10 cellular contexts compared by ENCODE assay signal in the genomic region with DNA sequence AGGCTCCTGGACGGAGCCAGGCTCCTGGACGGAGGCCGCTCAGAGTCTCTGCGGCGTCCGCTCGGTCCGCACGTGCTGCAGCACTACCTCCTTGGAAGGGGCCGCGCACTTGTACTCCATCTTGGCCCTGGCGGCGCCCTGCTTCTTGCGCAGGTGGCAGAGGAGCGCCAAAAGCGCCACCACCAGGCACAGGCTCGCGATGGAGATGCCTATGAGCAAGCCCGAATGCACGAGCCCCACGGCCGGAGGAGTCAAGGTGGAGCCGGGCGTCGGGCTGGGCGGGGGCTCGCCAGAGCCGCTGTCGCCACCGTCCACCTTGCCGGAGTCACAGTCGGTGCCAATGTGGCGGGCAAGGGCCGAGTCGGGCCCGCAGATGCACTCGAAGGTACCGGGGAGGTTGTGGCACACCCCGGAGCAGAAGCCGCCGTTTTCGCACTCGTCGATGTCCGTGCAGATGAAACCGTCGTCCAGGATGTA. TPM values are rescaled to one million over a fixed set of nuclear protein-coding genes. Genes with fewer than 3 reads are reported as not detected.
DNase-seq lines count a peak whose midpoint lies in the region; ATAC-seq and TF ChIP-seq lines count a peak whose summit lies in the region.
"Had no signal": no experiment of that assay in that cellular context is flagged by ENCODE, and none has a peak within 500 bp of the region (broad histone marks: within the 10 kb centered on the region; RNA-seq: fewer than 3 reads in every experiment).

No MANE protein-coding gene starts in this region.

- H3K36me3 ChIP-seq in ES-I3 (ENCODE audit: insufficient read depth, low read length), result no peaks in the 10 kb centered on the region
- H3K36me3 ChIP-seq in heart left ventricle, result peaks cover 0 to 5% (median 0%) of the 10 kb centered on the region in 9 donors
- H3K36me3 ChIP-seq in psoas muscle (ENCODE audit: insufficient read depth in 1 of 2, low read depth in 1 of 2), result no peaks in the 10 kb centered on the region

- H3K9ac ChIP-seq in ES-I3 (ENCODE audit: low read depth, low read length), result peak overlapping the region; percentile 9; the same call in 1 of the 2 replicates

- TF ChIP-seq CTCF in RWPE1 (conservative IDR thresholded peaks at IDR 0.05; ENCODE audit: low read depth), result peak; percentile 28
- TF ChIP-seq CTCF in heart left ventricle (IDR thresholded peaks at IDR 0.05), result peak in 2 of 12 donors; percentile 16 to 26
- TF ChIP-seq CTCF in psoas muscle (IDR thresholded peaks at IDR 0.05), result no peak

- H3K4me3 ChIP-seq in heart left ventricle (peak overlapping the region; percentile 50 to 88 (median 69)), psoas muscle (peak overlapping the region; percentile 75)

- WGBS in heart left ventricle, 4 donors, result 16 to 33% (median 19%) methylated on average over 8 to 47 of the region's 47 CpGs
- 14 to 30% (median 16%) methylated on average over 42 to 47 of the region's 47 CpGs for WGBS in psoas muscle, 3 donors

- peaks cover 52% of the 10 kb centered on the region for H3K27me3 Mint-ChIP-seq in activated T-cell treated with anti-CD3 and anti-CD28 coated beads, Interleukin-2, amount 50 U/mL, for 4 hours (ENCODE audit: low read depth)

- CTCF ChIA-PET in RWPE1 (lab: Yijun Ruan, JAX), result interaction anchor here (0.6 to 3.9 kb wide), 6 partner anchors 15 to 357 kb away, joined by 3 to 17 read pairs (median 4); no protein-coding TSS in a partner anchor

- H3K4me1 Mint-ChIP-seq in activated T-cell treated with anti-CD3 and anti-CD28 coated beads, Interleukin-2, amount 50 U/mL, for 4 hours (ENCODE audit: low read depth), result no peaks in the 10 kb centered on the region

- H3K4me3 Mint-ChIP-seq in activated T-cell treated with anti-CD3 and anti-CD28 coated beads, Interleukin-2, amount 50 U/mL, for 4 hours, result no peak overlapping the region

- DNase-seq in RWPE1 (ENCODE audit: low spot score) (peak; percentile 39), heart left ventricle (peak; percentile 34 to 79 (median 42)), psoas muscle (peak; percentile 39 to 72), SHP77 (lab: John Stamatoyannopoulos, UW) (no peak), KG1 (lab: John Stamatoyannopoulos, UW) (no peak), pons (ENCODE audit: low spot score) (no peak)
- no peak for DNase-seq in activated T-cell treated with anti-CD3 and anti-CD28 coated beads, Interleukin-2, amount 50 U/mL, for 4 hours
- DNase-seq: T1000 had no signal

- no peaks in the 10 kb centered on the region for H3K9me3 ChIP-seq in ES-I3 (ENCODE audit: control insufficient read depth, insufficient read depth, low read length)
- H3K9me3 ChIP-seq in heart left ventricle, result no peaks in the 10 kb centered on the region
- no peaks in the 10 kb centered on the region for H3K9me3 ChIP-seq in psoas muscle

- H3K4me1 ChIP-seq in ES-I3 (ENCODE audit: insufficient read depth, low read length), result no peaks in the 10 kb centered on the region
- H3K4me1 ChIP-seq in heart left ventricle, result peaks cover 0 to 63% (median 34%) of the 10 kb centered on the region in 12 donors
- H3K4me1 ChIP-seq in psoas muscle, result peaks cover 18% of the 10 kb centered on the region

- no peaks in the 10 kb centered on the region for H3K36me3 Mint-ChIP-seq in activated T-cell treated with anti-CD3 and anti-CD28 coated beads, Interleukin-2, amount 50 U/mL, for 4 hours (ENCODE audit: insufficient read depth)

- peaks cover 0 to 48% (median 12%) of the 10 kb centered on the region in 9 donors for H3K27me3 ChIP-seq in heart left ventricle
- no peaks in the 10 kb centered on the region for H3K27me3 ChIP-seq in psoas muscle (ENCODE audit: insufficient read depth in 3 of 3, low read length in 2 of 3)

- H3K27ac ChIP-seq in RWPE1 (peak overlapping the region; percentile 93), heart left ventricle (peak overlapping the region; percentile 74 to 97 (median 90)), psoas muscle (peak overlapping the region; percentile 97)

- no peaks in the 10 kb centered on the region for H3K9me3 Mint-ChIP-seq in activated T-cell treated with anti-CD3 and anti-CD28 coated beads, Interleukin-2, amount 50 U/mL, for 4 hours

- POLR2A ChIA-PET in RWPE1 (lab: Yijun Ruan, JAX; ENCODE audit: low non-redundant PET), result no interaction called here

- ATAC-seq in heart left ventricle (no peak), psoas muscle (peak in 1 of 4 donors; percentile 4)
- no peak for ATAC-seq in activated T-cell treated with anti-CD3 and anti-CD28 coated beads, Interleukin-2, amount 50 U/mL, for 4 hours

- no peak for TF ChIP-seq POLR2A in heart left ventricle (IDR thresholded peaks at IDR 0.05)

- intact Hi-C loops in heart left ventricle (cut with DNase I) (loop anchor here (2.0 to 10.0 kb wide), 17 partner anchors 63 to 360 kb away; no protein-coding TSS in a partner anchor), psoas muscle (cut with DNase I) (loop anchor here (2.0 to 10.0 kb wide), 8 partner anchors 131 to 357 kb away; a partner anchor contains a TSS)

RNA-seq across cellular contexts. Expression of a gene that starts 1.7 kb away (rescaled TPM):
- total RNA-seq in heart left ventricle (10 to 100 TPM; 12.4 to 70.9 (median 19.9) TPM), psoas muscle (10 to 100 TPM in 3 of 4 donors, 1 to 10 TPM in 1; 6.5 to 75.3 (median 55.2) TPM)
- polyA plus RNA-seq in heart left ventricle (10 to 100 TPM in 1 of 2 donors, 1 to 10 TPM in 1; 8.2 to 24.0 TPM), psoas muscle (100 to 1,000 TPM in 1 of 3 donors, 10 to 100 TPM in 2; 10.8 to 604 (median 12.9) TPM)
- under 1 TPM in 2 of 3 donors, not detected in 1; 0.05 to 0.08 TPM for total RNA-seq in activated T-cell treated with anti-CD3 and anti-CD28 coated beads, Interleukin-2, amount 50 U/mL, for 4 hours

RNA-seq across cellular contexts. Expression of a gene that starts 12.7 kb away (rescaled TPM):
- total RNA-seq in heart left ventricle, result under 1 TPM in 1 of 9 donors, not detected in 8; 0.28 TPM
- polyA plus RNA-seq in heart left ventricle, result not detected
- not detected for total RNA-seq in psoas muscle
- not detected for polyA plus RNA-seq in psoas muscle
- total RNA-seq in activated T-cell treated with anti-CD3 and anti-CD28 coated beads, Interleukin-2, amount 50 U/mL, for 4 hours, result not detected
- total RNA-seq: myocyte had no signal

RNA-seq across cellular contexts. Expression of a gene that starts 38.3 kb away (rescaled TPM):
- total RNA-seq in heart left ventricle (100 to 1,000 TPM in 1 of 9 donors, 10 to 100 TPM in 8; 29.6 to 110 (median 45.7) TPM), psoas muscle (10 to 100 TPM; 17.6 to 35.7 (median 34.6) TPM)
- polyA plus RNA-seq in heart left ventricle (10 to 100 TPM in 1 of 2 donors, 1 to 10 TPM in 1; 9.2 to 40.2 TPM), psoas muscle (10 to 100 TPM in 1 of 3 donors, 1 to 10 TPM in 2; 7.7 to 15.5 (median 9.5) TPM)
- under 1 TPM; 0.18 to 0.76 (median 0.30) TPM for total RNA-seq in activated T-cell treated with anti-CD3 and anti-CD28 coated beads, Interleukin-2, amount 50 U/mL, for 4 hours
- total RNA-seq: myocyte had no signal

Comparison
In these comparisons a context has a peak if more than half of its experiments do, and no peak if none do; other contexts are left out.
1. DNase-seq: peak in RWPE1 (single experiment), heart left ventricle (5 of 5) and psoas muscle (2 of 2); none in SHP77 (0 of 2), KG1 (single experiment), pons (single experiment) and activated T-cell treated with anti-CD3 and anti-CD28 coated beads, Interleukin-2, amount 50 U/mL, for 4 hours (single experiment).
2. RNA of a gene that starts 1.7 kb away (total RNA-seq): 6.5 to 75.3 TPM in psoas muscle and 12.4 to 70.9 TPM in heart left ventricle; 0.05 to 0.08 TPM in activated T-cell treated with anti-CD3 and anti-CD28 coated beads, Interleukin-2, amount 50 U/mL, for 4 hours; every median in the first group is over 4 times any median in the second.
3. RNA of a gene that starts 38.3 kb away (total RNA-seq): 29.6 to 110 TPM in heart left ventricle and 17.6 to 35.7 TPM in psoas muscle; 0.18 to 0.76 TPM in activated T-cell treated with anti-CD3 and anti-CD28 coated beads, Interleukin-2, amount 50 U/mL, for 4 hours; every median in the first group is over 10 times any median in the second.
4. Peak in every context shown above with its lines, with median percentiles within 50 percentile points of each other: H3K27ac ChIP-seq.